In the genomic region with DNA sequence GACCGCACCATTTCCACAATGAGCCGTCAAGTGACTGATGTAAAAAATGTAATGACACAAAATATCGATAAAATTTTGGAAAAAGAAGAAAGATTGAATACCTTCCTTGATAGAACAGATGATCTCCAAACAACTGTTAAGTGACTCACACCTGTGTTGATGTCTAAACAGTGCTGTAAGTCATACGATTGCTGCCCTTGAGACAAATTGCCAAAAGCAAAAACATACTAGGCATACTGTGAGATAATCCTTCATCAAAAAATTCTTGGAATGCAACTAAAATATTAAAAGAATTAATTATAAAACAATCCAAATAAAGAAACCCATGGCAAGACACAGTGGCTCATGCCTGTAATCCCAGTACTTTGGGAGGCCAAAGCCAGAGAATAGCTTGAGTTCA, we compare ENCODE assay signal across 32 cellular contexts.
"Had no signal": no experiment of that assay in that cellular context is flagged by ENCODE, and none has a peak within 500 bp of the region (broad histone marks: within the 10 kb centered on the region; RNA-seq: fewer than 3 reads in every experiment).

No MANE protein-coding gene starts in this region.

- DNase-seq: activated CD4-positive, alpha-beta T cell treated with anti-CD3 and anti-CD28 coated beads, Interleukin-2, amount 10 ng/mL, durations not matched to agents 24 days and 14 days; activated CD4-positive, alpha-beta T cell treated with anti-CD3 and anti-CD28 coated beads, Interleukin-2, amount 50 U/mL, for 4 hours; activated CD8-positive, alpha-beta T cell treated with anti-CD3 and anti-CD28 coated beads for 36 hours; activated gamma-delta T cell; activated naive CD4-positive, alpha-beta T cell treated with Interleukin-2 at 50 U/mL for 16 hours; activated naive CD8-positive, alpha-beta T cell treated with anti-CD3 and anti-CD28 coated beads, Interleukin-2, amount 10 ng/mL, durations not matched to agents 7 days and 5 days; activated T-cell treated with anti-CD3 and anti-CD28 coated beads, Interleukin-2, amount 50 U/mL, for 1 hour; activated T-cell treated with anti-CD3 and anti-CD28 coated beads, Interleukin-2, amount 50 U/mL, for 72 hours; amygdala; body of pancreas; caudate nucleus; Kasumi-1; KG1; MM.1S; MV-4-11; NCI-H1092; NCI-H1436 treated with DMSO at 0.1 percent for 48 hours; NCI-H1694 treated with DMSO at 0.1 percent for 48 hours; NCI-H2029; NCI-H345; NCI-H524 treated with DMSO at 0.1 percent for 48 hours; PC-3; Peyer's patch; RPMI8226; SHP77 treated with DMSO at 0.1 percent for 48 hours; SK-N-SH had no signal

- H3K4me1 Mint-ChIP-seq: activated CD4-positive, alpha-beta T cell treated with anti-CD3 and anti-CD28 coated beads, Interleukin-2, amount 10 ng/mL, durations not matched to agents 24 days and 14 days; activated naive CD4-positive, alpha-beta T cell treated with anti-CD3 and anti-CD28 coated beads, Interleukin-2, amount 50 U/mL, for 24 hours; activated T-helper 17 cell treated with anti-CD3 and anti-CD28 coated beads, Interleukin-2, amount 50 U/mL, for 72 hours had no signal

- H3K27ac Mint-ChIP-seq: activated CD4-positive, alpha-beta T cell treated with anti-CD3 and anti-CD28 coated beads, Interleukin-2, amount 10 ng/mL, durations not matched to agents 24 days and 14 days; activated CD8-positive, alpha-beta T cell treated with anti-CD3 and anti-CD28 coated beads for 36 hours; activated naive CD4-positive, alpha-beta T cell treated with anti-CD3 and anti-CD28 coated beads, Interleukin-2, amount 50 U/mL, for 24 hours; activated naive CD8-positive, alpha-beta T cell treated with anti-CD3 and anti-CD28 coated beads, Interleukin-2, amount 10 ng/mL, durations not matched to agents 7 days and 5 days; activated T-cell treated with anti-CD3 and anti-CD28 coated beads, Interleukin-2, amount 50 U/mL, for 72 hours; activated T-helper 17 cell treated with anti-CD3 and anti-CD28 coated beads, Interleukin-2, amount 50 U/mL, for 72 hours; T-helper 1 cell treated with Interleukin-12 subunit alpha and Interleukin-12 subunit beta and Interleukin-4 antibody, amounts not matched to agents 30 μg/mL and 1 μg/mL, for 36 hours; T-helper 2 cell treated with Interferon-gamma antibody and Interleukin-4, amounts not matched to agents 5 μg/mL and 100 μg/mL, for 36 hours had no signal

- H3K27me3 Mint-ChIP-seq: activated CD8-positive, alpha-beta T cell treated with anti-CD3 and anti-CD28 coated beads for 36 hours had no signal

- H3K4me3 Mint-ChIP-seq: activated CD4-positive, alpha-beta T cell treated with anti-CD3 and anti-CD28 coated beads, Interleukin-2, amount 10 ng/mL, durations not matched to agents 24 days and 14 days; activated CD8-positive, alpha-beta T cell treated with anti-CD3 and anti-CD28 coated beads for 36 hours; activated naive CD4-positive, alpha-beta T cell treated with anti-CD3 and anti-CD28 coated beads, Interleukin-2, amount 50 U/mL, for 24 hours; activated naive CD8-positive, alpha-beta T cell treated with anti-CD3 and anti-CD28 coated beads, Interleukin-2, amount 10 ng/mL, durations not matched to agents 7 days and 5 days; activated T-cell treated with anti-CD3 and anti-CD28 coated beads, Interleukin-2, amount 50 U/mL, for 72 hours; activated T-helper 17 cell treated with anti-CD3 and anti-CD28 coated beads, Interleukin-2, amount 50 U/mL, for 72 hours; T-helper 1 cell treated with Interleukin-12 subunit alpha and Interleukin-12 subunit beta and Interleukin-4 antibody, amounts not matched to agents 30 μg/mL and 1 μg/mL, for 36 hours; T-helper 2 cell treated with Interferon-gamma antibody and Interleukin-4, amounts not matched to agents 5 μg/mL and 100 μg/mL, for 36 hours had no signal

- H3K9me3 Mint-ChIP-seq: activated naive CD4-positive, alpha-beta T cell treated with anti-CD3 and anti-CD28 coated beads, Interleukin-2, amount 50 U/mL, for 24 hours; activated T-helper 17 cell treated with anti-CD3 and anti-CD28 coated beads, Interleukin-2, amount 50 U/mL, for 72 hours; T-helper 1 cell treated with Interleukin-12 subunit alpha and Interleukin-12 subunit beta and Interleukin-4 antibody, amounts not matched to agents 30 μg/mL and 1 μg/mL, for 36 hours had no signal

- H3K4me3 ChIP-seq: body of pancreas, breast epithelium, Peyer's patch, SJSA1 had no signal
